Comparison of ENCODE assay signal across 8 cellular contexts in the genomic region with DNA sequence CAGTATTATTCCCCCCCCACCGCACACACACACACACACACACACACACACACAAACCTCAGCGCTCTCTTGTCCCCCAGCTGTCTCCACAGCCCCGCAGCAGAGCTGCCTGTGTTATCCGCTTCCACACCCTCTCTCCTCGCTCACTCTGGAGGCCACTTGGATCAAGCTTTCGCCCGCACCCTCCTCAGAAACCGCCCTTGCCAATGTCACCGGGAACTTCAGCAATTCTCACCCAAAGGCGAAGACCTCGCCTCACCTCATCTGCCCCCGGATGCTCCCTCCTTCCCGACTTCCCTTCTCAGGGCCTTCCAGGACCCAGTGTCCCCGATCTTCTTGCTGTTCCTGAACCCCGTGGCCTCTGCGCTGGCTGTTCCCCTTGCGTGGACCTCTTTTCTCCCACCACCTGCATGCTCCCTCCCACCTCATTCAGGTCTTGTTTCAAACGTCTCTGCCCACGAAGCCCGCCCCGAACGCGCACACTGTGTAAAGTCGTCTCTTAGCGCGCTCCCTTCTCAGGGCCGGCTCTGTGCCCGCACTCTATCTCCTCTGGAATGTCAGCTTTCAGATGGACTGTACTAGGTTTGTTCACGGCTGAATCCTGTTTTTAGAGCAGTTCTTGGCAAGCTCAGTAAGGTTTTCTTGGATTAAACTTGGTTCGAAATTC. TPM values are rescaled to one million over a fixed set of nuclear protein-coding genes. Genes with fewer than 3 reads are reported as not detected.
DNase-seq lines count a peak whose midpoint lies in the region; ATAC-seq, FAIRE-seq and TF ChIP-seq lines count a peak whose summit lies in the region.

No MANE protein-coding gene starts in this region.

- no peak for ATAC-seq in mucosa of descending colon

- TF ChIP-seq CTCF in 22Rv1 (IDR thresholded peaks at IDR 0.05) = no peak
- TF ChIP-seq CTCF in LNCaP clone FGC (IDR thresholded peaks at IDR 0.05; ENCODE audit: control insufficient read depth, extremely low read depth, insufficient read depth) = no peak
- TF ChIP-seq CTCF in bronchial epithelial cell (IDR thresholded peaks at IDR 0.05; ENCODE audit: insufficient read depth, low read length, severe bottlenecking) = no peak
- no peak for TF ChIP-seq CTCF in mucosa of descending colon (IDR thresholded peaks at IDR 0.05)

- no peaks in the 10 kb centered on the region for H3K27me3 ChIP-seq in bronchial epithelial cell (ENCODE audit: control insufficient read depth, insufficient read depth, low read length)

- no peaks in the 10 kb centered on the region for H3K9me3 ChIP-seq in mucosa of descending colon

- H3K36me3 ChIP-seq in bronchial epithelial cell (ENCODE audit: control insufficient read depth, insufficient read depth, low read length) (peaks cover 1% of the 10 kb centered on the region), mucosa of descending colon (ENCODE audit: low read depth) (no peaks in the 10 kb centered on the region)

- intact Hi-C loops in mucosa of descending colon (cut with DNase I, micrococcal nuclease) = no loop called here

- DNase-seq in LNCaP clone FGC (ENCODE audit: low read depth) (no peak), bronchial epithelial cell (ENCODE audit: low read depth) (no peak), mucosa of descending colon (peak in 2 of 3 donors; percentile 29 to 53), Kasumi-1 (lab: John Stamatoyannopoulos, UW) (no peak), NCI-H187 (lab: John Stamatoyannopoulos, UW) (no peak), NCI-H748 treated with DMSO at 0.1 percent for 48 hours (lab: John Stamatoyannopoulos, UW) (no peak)
- no peak for DNase-seq in activated CD4-positive, CD25-positive, alpha-beta regulatory T cell (lab: John Stamatoyannopoulos, UW)

- peak overlapping the region; percentile 95 for H3K27ac ChIP-seq in 22Rv1

- peak overlapping the region; percentile 57 for H3K4me3 ChIP-seq in LNCaP clone FGC (ENCODE audit: low read depth, low read length)
- H3K4me3 ChIP-seq in bronchial epithelial cell (ENCODE audit: low read depth, low read length) = peak overlapping the region; percentile 75
- H3K4me3 ChIP-seq in mucosa of descending colon = no peak overlapping the region

- FAIRE-seq in bronchial epithelial cell (lab: Jason Lieb, UNC) = no peak

- H3K4me1 ChIP-seq in mucosa of descending colon (ENCODE audit: low read depth) = peaks cover 27% of the 10 kb centered on the region

RNA-seq across cellular contexts. Expression of gene TRIM7, which starts 0.9 kb away (rescaled TPM):
- total RNA-seq in bronchial epithelial cell (20.8 and 35.7 TPM in 2 replicates), mucosa of descending colon (1 to 10 TPM; 1.5 to 3.9 (median 3.2) TPM)

RNA-seq across cellular contexts. Expression of gene TRIM41, which starts 17.2 kb away (rescaled TPM):
- 10.3 and 26.0 TPM in 2 replicates for total RNA-seq in bronchial epithelial cell
- total RNA-seq in mucosa of descending colon = 10 to 100 TPM; 25.6 to 34.0 (median 27.6) TPM

RNA-seq across cellular contexts. Expression of gene RACK1, which starts 37.8 kb away (rescaled TPM):
- total RNA-seq in bronchial epithelial cell (5,806 and 7,283 TPM in 2 replicates), mucosa of descending colon (1,000 to 10,000 TPM; 1,078 to 1,367 (median 1,218) TPM)

RNA-seq across cellular contexts. Expression of gene TRIM52, which starts 55.1 kb away (rescaled TPM):
- 1.3 and 2.2 TPM in 2 replicates for total RNA-seq in bronchial epithelial cell
- 10 to 100 TPM; 11.6 to 18.8 (median 15.8) TPM for total RNA-seq in mucosa of descending colon

RNA-seq across cellular contexts. Expression of gene OR2V2, which starts 58.5 kb away (rescaled TPM):
- total RNA-seq in bronchial epithelial cell = not detected in 2 replicates
- not detected for total RNA-seq in mucosa of descending colon

Comparison
In these comparisons a context has a peak if more than half of its experiments do, and no peak if none do; other contexts are left out.
1. DNase-seq: peak in mucosa of descending colon (2 of 3); none in LNCaP clone FGC (single experiment), bronchial epithelial cell (single experiment), Kasumi-1 (0 of 2), activated CD4-positive, CD25-positive, alpha-beta regulatory T cell (0 of 4), NCI-H187 (0 of 2) and NCI-H748 treated with DMSO at 0.1 percent for 48 hours (single experiment).